In genomic region chr2:218755567-218756404, GRCh38 we compare ENCODE assay signal across 1 cellular context.
A peak's percentile ranks its signal among the peaks of the same experiment; 100 is the strongest.
TF ChIP-seq lines count a peak whose summit lies in the region.

No MANE protein-coding gene starts in this region.

TF ChIP-seq in HepG2, 621 proteins besides CTCF, POLR2A, EP300 and RAD21 (continued from another document and continues in another):
- TF ChIP-seq ZNF318 (CRISPR knock-in tag; IDR thresholded peaks at IDR 0.05) (peak; percentile 97), NR1H2 (CRISPR knock-in tag; IDR thresholded peaks at IDR 0.05; ENCODE audit: borderline replicate concordance, low read depth) (peak; percentile 88; the same call in 1 of the 2 replicates), ZNF550 (CRISPR knock-in tag; IDR thresholded peaks at IDR 0.05; ENCODE audit: borderline replicate concordance) (no peak), BORCS8-MEF2B (CRISPR knock-in tag; IDR thresholded peaks at IDR 0.05) (peak; percentile 61; the same call in 1 of the 2 replicates), MLLT10 (CRISPR knock-in tag; IDR thresholded peaks at IDR 0.05) (no peak), ATF1 (CRISPR knock-in tag; IDR thresholded peaks at IDR 0.05) (peak; percentile 85), TBP (CRISPR knock-in tag; IDR thresholded peaks at IDR 0.05) (no peak), ISX (CRISPR knock-in tag; conservative IDR thresholded peaks at IDR 0.05) (0 out of 2 replicates have a peak, but pooled peaks have one; percentile 35), ZNF230 (CRISPR knock-in tag; IDR thresholded peaks at IDR 0.05) (peak; percentile 94), CERS6 (CRISPR knock-in tag; IDR thresholded peaks at IDR 0.05) (no peak), SSRP1 (CRISPR knock-in tag; IDR thresholded peaks at IDR 0.05) (peak; percentile 77), ZNF781 (CRISPR knock-in tag; IDR thresholded peaks at IDR 0.05; ENCODE audit: borderline replicate concordance, not compliant biosample characterization) (peak; percentile 90), FLYWCH1 (CRISPR knock-in tag; IDR thresholded peaks at IDR 0.05) (no peak), YEATS4 (CRISPR knock-in tag; IDR thresholded peaks at IDR 0.05; ENCODE audit: borderline replicate concordance) (peak; percentile 95), NR0B2 (CRISPR knock-in tag; IDR thresholded peaks at IDR 0.05) (no peak), ZSCAN20 (CRISPR knock-in tag; IDR thresholded peaks at IDR 0.05; ENCODE audit: borderline replicate concordance) (0 out of 2 replicates have a peak, but pooled peaks have one; percentile 69), KLF9 (CRISPR knock-in tag; IDR thresholded peaks at IDR 0.05; ENCODE audit: low read depth) (peak; percentile 89), HNRNPH1 (optimal IDR thresholded peaks at IDR 0.05; ENCODE audit: low read depth, low read length) (no peak), EZH2 (conservative IDR thresholded peaks at IDR 0.05; ENCODE audit: low read depth, low read length) (no peak), THRA (CRISPR knock-in tag; IDR thresholded peaks at IDR 0.05; ENCODE audit: borderline replicate concordance) (peak; percentile 99), ZBTB4 (CRISPR knock-in tag; IDR thresholded peaks at IDR 0.05; ENCODE audit: borderline replicate concordance) (peak; percentile 81; the same call in 1 of the 2 replicates), MEF2D (CRISPR knock-in tag; IDR thresholded peaks at IDR 0.05) (peak; percentile 97), MIER2 (CRISPR knock-in tag; IDR thresholded peaks at IDR 0.05) (peak; percentile 70; the same call in 1 of the 2 replicates), GPBP1L1 (CRISPR knock-in tag; IDR thresholded peaks at IDR 0.05) (no peak), JUNB (CRISPR knock-in tag; IDR thresholded peaks at IDR 0.05; ENCODE audit: borderline replicate concordance) (no peak), PHF5A (CRISPR knock-in tag; IDR thresholded peaks at IDR 0.05; ENCODE audit: low read depth, unreplicated experiment) (peak; percentile 98), RERE (CRISPR knock-in tag; IDR thresholded peaks at IDR 0.05; ENCODE audit: low read depth) (peak; percentile 92), ZNF691 (CRISPR knock-in tag; IDR thresholded peaks at IDR 0.05; ENCODE audit: borderline replicate concordance, low read depth) (peak; percentile 85), TARDBP (CRISPR knock-in tag; IDR thresholded peaks at IDR 0.05) (peak; percentile 96), CCAR2 (optimal IDR thresholded peaks at IDR 0.05; ENCODE audit: low read depth, low read length) (no peak), FOXO4 (CRISPR knock-in tag; conservative IDR thresholded peaks at IDR 0.05) (0 out of 2 replicates have a peak, but pooled peaks have one; percentile 93)
